In the genomic region with DNA sequence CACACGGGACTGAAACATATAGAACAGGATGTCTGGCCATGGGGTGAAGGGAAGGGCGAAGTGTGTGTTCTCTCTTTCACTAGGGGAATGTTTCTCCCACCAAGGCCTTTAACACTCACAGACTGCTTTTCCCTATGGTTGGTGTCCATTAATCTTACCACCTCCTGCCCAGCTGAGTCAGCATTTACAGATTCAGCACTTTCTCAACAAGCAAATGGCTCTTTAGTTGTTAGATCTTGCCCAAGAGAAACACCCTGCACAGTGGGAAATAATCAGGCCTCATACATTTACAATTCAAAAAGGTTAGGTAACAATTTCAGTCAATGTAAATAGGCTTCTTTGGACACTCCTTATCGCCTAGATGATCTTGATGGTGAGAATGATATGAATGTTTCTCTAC, we compare ENCODE assay signal across 27 cellular contexts.
"Had no signal": no experiment of that assay in that cellular context is flagged by ENCODE, and none has a peak within 500 bp of the region (broad histone marks: within the 10 kb centered on the region; RNA-seq: fewer than 3 reads in every experiment).

No MANE protein-coding gene starts in this region.

- H3K4me3 ChIP-seq: ascending aorta, body of pancreas, SJCRH30 had no signal

- H3K27ac ChIP-seq: ascending aorta, body of pancreas, RWPE1, SJCRH30, VCaP had no signal

- H3K4me1 ChIP-seq: body of pancreas, SJCRH30 had no signal

- H3K9me2 ChIP-seq: SK-N-SH had no signal

- ATAC-seq: activated CD4-positive, alpha-beta T cell treated with anti-CD3 and anti-CD28 coated beads for 36 hours; activated CD8-positive, alpha-beta T cell treated with anti-CD3 and anti-CD28 coated beads for 36 hours; body of pancreas; Panc1 had no signal

- DNase-seq: activated CD4-positive, alpha-beta T cell treated with anti-CD3 and anti-CD28 coated beads for 36 hours; activated CD8-positive, alpha-beta memory T cell treated with anti-CD3 and anti-CD28 coated beads, Interleukin-2, amount 50 U/mL, for 4 hours; activated CD8-positive, alpha-beta T cell treated with anti-CD3 and anti-CD28 coated beads for 36 hours; activated T-cell treated with anti-CD3 and anti-CD28 coated beads, Interleukin-2, amount 50 U/mL, for 1 hour; amniotic stem cell; body of pancreas; central memory CD4-positive, alpha-beta T cell; KBM-7; NCI-H1092; NCI-H1417; NCI-H1694; NCI-H2029; NCI-H2107; NCI-H2171 treated with DMSO at 0.1 percent for 48 hours; NCI-H226; NCI-H526 treated with DMSO at 0.1 percent for 48 hours; NCI-H82; OCI-M1; Right ventricle myocardium superior; SJCRH30; SK-N-SH; T-helper 1 cell had no signal

- H3K36me3 ChIP-seq: ascending aorta, SJCRH30 had no signal

- H3K9me3 ChIP-seq: ascending aorta, body of pancreas, SJCRH30, SK-N-SH had no signal

- H3K27me3 ChIP-seq: ascending aorta, body of pancreas, SJCRH30 had no signal

- H3K9ac ChIP-seq: SK-N-SH had no signal

- FAIRE-seq: bronchial epithelial cell had no signal

- H3K4me2 ChIP-seq: SK-N-SH had no signal
